In genomic region chr7:2785071-2785500, GRCh38 we compare ENCODE assay signal across 8 cellular contexts. TPM values are rescaled to one million over a fixed set of nuclear protein-coding genes. Genes with fewer than 3 reads are reported as not detected.
A peak's percentile ranks its signal among the peaks of the same experiment; 100 is the strongest.
DNase-seq lines count a peak whose midpoint lies in the region; ATAC-seq and TF ChIP-seq lines count a peak whose summit lies in the region.

No MANE protein-coding gene starts in this region.

- no peaks in the 10 kb centered on the region for H3K9me3 ChIP-seq in gastrocnemius medialis

- peak overlapping the region in 1 of 4 donors; percentile 36 for H3K27ac ChIP-seq in gastrocnemius medialis

- H3K36me3 ChIP-seq in gastrocnemius medialis, result no peaks in the 10 kb centered on the region

- TF ChIP-seq CTCF in choroid plexus epithelial cell (conservative IDR thresholded peaks at IDR 0.05; ENCODE audit: low read depth, low read length) (no peak), gastrocnemius medialis (IDR thresholded peaks at IDR 0.05 in 4 of 5, conservative IDR thresholded peaks at IDR 0.05 in 1 of 5) (no peak)

- intact Hi-C loops in gastrocnemius medialis (cut with DNase I; ENCODE audit: low total_unique reads) (no loop called here), posterior cingulate gyrus (cut with DNase I) (no loop called here)

- in situ Hi-C loops in gastrocnemius medialis (cut with MboI; ENCODE audit: low sequenced_read_pairs in 4 of 4), result no loop called here

- ATAC-seq in GM19023 (IDR thresholded peaks at IDR 0.05; ENCODE audit: unreplicated experiment), result peak; percentile 75
- peak; percentile 70 for ATAC-seq in HG03342 (IDR thresholded peaks at IDR 0.05; ENCODE audit: unreplicated experiment)
- peak; percentile 19 to 36 for ATAC-seq in gastrocnemius medialis

- H3K4me1 ChIP-seq in gastrocnemius medialis, result peaks cover 23% of the 10 kb centered on the region in 2 donors

- TF ChIP-seq POLR2A in gastrocnemius medialis (IDR thresholded peaks at IDR 0.05), result no peak

- H3K4me3 ChIP-seq in choroid plexus epithelial cell (ENCODE audit: low read depth, low read length) (no peak overlapping the region), gastrocnemius medialis (no peak overlapping the region)

- H3K27me3 ChIP-seq in gastrocnemius medialis, result no peaks in the 10 kb centered on the region

- DNase-seq in choroid plexus epithelial cell (ENCODE audit: low read depth) (peak; percentile 65), gastrocnemius medialis (no peak), NCI-H146 treated with DMSO at 0.1 percent for 48 hours (lab: John Stamatoyannopoulos, UW; ENCODE audit: unreplicated experiment) (no peak), cerebellar nuclear complex (lab: John Stamatoyannopoulos, UW) (no peak), posterior cingulate gyrus (no peak), COLO668 (lab: John Stamatoyannopoulos, UW; ENCODE audit: unreplicated experiment) (no peak)

RNA-seq across cellular contexts. Expression of gene GNA12, which starts 59.0 kb away (rescaled TPM):
- total RNA-seq in gastrocnemius medialis, result 1 to 10 TPM; 7.6 to 8.4 (median 8.1) TPM
